In genomic region chr12:6295187-6295811, GRCh38 we compare ENCODE assay signal across 2 cellular contexts.
TF ChIP-seq lines count a peak whose summit lies in the region.

No MANE protein-coding gene starts in this region.

TF ChIP-seq in IMR-90, 13 proteins besides CTCF, POLR2A, EP300 and RAD21 (continued from another document):
- TF ChIP-seq CEBPB (IDR thresholded peaks at IDR 0.05; ENCODE audit: low read depth, low read length) (0 out of 2 replicates have a peak, but pooled peaks have one; percentile 1), FOS (IDR thresholded peaks at IDR 0.05; ENCODE audit: low read depth, low read length) (peak; percentile 76; the same call in 1 of the 2 replicates), BHLHE40 (IDR thresholded peaks at IDR 0.05; ENCODE audit: low read depth, low read length) (no peak)

TF ChIP-seq in WTC11, 78 proteins besides CTCF, POLR2A, EP300 and RAD21:
- TF ChIP-seq, protein P1, sequence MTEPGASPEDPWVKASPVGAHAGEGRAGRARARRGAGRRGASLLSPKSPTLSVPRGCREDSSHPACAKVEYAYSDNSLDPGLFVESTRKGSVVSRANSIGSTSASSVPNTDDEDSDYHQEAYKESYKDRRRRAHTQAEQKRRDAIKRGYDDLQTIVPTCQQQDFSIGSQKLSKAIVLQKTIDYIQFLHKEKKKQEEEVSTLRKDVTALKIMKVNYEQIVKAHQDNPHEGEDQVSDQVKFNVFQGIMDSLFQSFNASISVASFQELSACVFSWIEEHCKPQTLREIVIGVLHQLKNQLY (CRISPR knock-in tag; IDR thresholded peaks at IDR 0.05) = no peak
- no peak for TF ChIP-seq ZNF232 (CRISPR knock-in tag; IDR thresholded peaks at IDR 0.05)
- no peak for TF ChIP-seq ESRRA (CRISPR knock-in tag; IDR thresholded peaks at IDR 0.05; ENCODE audit: borderline replicate concordance)
- TF ChIP-seq, protein P2, sequence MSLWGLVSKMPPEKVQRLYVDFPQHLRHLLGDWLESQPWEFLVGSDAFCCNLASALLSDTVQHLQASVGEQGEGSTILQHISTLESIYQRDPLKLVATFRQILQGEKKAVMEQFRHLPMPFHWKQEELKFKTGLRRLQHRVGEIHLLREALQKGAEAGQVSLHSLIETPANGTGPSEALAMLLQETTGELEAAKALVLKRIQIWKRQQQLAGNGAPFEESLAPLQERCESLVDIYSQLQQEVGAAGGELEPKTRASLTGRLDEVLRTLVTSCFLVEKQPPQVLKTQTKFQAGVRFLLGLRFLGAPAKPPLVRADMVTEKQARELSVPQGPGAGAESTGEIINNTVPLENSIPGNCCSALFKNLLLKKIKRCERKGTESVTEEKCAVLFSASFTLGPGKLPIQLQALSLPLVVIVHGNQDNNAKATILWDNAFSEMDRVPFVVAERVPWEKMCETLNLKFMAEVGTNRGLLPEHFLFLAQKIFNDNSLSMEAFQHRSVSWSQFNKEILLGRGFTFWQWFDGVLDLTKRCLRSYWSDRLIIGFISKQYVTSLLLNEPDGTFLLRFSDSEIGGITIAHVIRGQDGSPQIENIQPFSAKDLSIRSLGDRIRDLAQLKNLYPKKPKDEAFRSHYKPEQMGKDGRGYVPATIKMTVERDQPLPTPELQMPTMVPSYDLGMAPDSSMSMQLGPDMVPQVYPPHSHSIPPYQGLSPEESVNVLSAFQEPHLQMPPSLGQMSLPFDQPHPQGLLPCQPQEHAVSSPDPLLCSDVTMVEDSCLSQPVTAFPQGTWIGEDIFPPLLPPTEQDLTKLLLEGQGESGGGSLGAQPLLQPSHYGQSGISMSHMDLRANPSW (CRISPR knock-in tag; conservative IDR thresholded peaks at IDR 0.05; ENCODE audit: low read depth) = no peak
- TF ChIP-seq, protein P3, sequence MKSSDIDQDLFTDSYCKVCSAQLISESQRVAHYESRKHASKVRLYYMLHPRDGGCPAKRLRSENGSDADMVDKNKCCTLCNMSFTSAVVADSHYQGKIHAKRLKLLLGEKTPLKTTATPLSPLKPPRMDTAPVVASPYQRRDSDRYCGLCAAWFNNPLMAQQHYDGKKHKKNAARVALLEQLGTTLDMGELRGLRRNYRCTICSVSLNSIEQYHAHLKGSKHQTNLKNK (CRISPR knock-in tag; IDR thresholded peaks at IDR 0.05) = no peak
- TF ChIP-seq EMX1 (CRISPR knock-in tag; IDR thresholded peaks at IDR 0.05) = no peak
- TF ChIP-seq TEAD1 (CRISPR knock-in tag; IDR thresholded peaks at IDR 0.05) = no peak
- TF ChIP-seq PRRX2 (CRISPR knock-in tag; IDR thresholded peaks at IDR 0.05) = no peak
- TF ChIP-seq SMAD3 (CRISPR knock-in tag; IDR thresholded peaks at IDR 0.05; ENCODE audit: borderline replicate concordance) = no peak
- TF ChIP-seq HMGA2 (CRISPR knock-in tag; IDR thresholded peaks at IDR 0.05) = no peak
- TF ChIP-seq ZNF263 (CRISPR knock-in tag; IDR thresholded peaks at IDR 0.05; ENCODE audit: low read depth) = no peak
- TF ChIP-seq, protein P4, sequence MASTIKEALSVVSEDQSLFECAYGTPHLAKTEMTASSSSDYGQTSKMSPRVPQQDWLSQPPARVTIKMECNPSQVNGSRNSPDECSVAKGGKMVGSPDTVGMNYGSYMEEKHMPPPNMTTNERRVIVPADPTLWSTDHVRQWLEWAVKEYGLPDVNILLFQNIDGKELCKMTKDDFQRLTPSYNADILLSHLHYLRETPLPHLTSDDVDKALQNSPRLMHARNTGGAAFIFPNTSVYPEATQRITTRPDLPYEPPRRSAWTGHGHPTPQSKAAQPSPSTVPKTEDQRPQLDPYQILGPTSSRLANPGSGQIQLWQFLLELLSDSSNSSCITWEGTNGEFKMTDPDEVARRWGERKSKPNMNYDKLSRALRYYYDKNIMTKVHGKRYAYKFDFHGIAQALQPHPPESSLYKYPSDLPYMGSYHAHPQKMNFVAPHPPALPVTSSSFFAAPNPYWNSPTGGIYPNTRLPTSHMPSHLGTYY (CRISPR knock-in tag; IDR thresholded peaks at IDR 0.05) = no peak
- no peak for TF ChIP-seq SP1 (CRISPR knock-in tag; conservative IDR thresholded peaks at IDR 0.05)
- no peak for TF ChIP-seq NR1H2 (CRISPR knock-in tag; IDR thresholded peaks at IDR 0.05)
TF ChIP-seq in WTC11: peak in this region for 0.
